1 cellular context compared by ENCODE assay signal in genomic region chr2:183532514-183532913, GRCh38.
TF ChIP-seq lines count a peak whose summit lies in the region.

No MANE protein-coding gene starts in this region.

TF ChIP-seq in GM23338, 12 proteins besides CTCF, POLR2A, EP300 and RAD21 (continued from another document):
- TF ChIP-seq ZNF462 (CRISPR knock-in tag; IDR thresholded peaks at IDR 0.05) (peak; percentile 48; the same call in 1 of the 2 replicates), NANOG (IDR thresholded peaks at IDR 0.05; ENCODE audit: borderline replicate concordance) (peak; percentile 71; the same call in 1 of the 2 replicates), EZH2phosphoT487 (IDR thresholded peaks at IDR 0.05; ENCODE audit: unreplicated experiment) (no peak), EZH2 (IDR thresholded peaks at IDR 0.05; ENCODE audit: low read depth, unreplicated experiment) (no peak)
TF ChIP-seq in GM23338: peak in this region for 3.
